Comparison of ENCODE assay signal across 9 cellular contexts in genomic region chr2:176187306-176188217, GRCh38.
DNase-seq lines count a peak whose midpoint lies in the region; ATAC-seq and TF ChIP-seq lines count a peak whose summit lies in the region.
"Had no signal": no experiment of that assay in that cellular context is flagged by ENCODE, and none has a peak within 500 bp of the region (broad histone marks: within the 10 kb centered on the region; RNA-seq: fewer than 3 reads in every experiment).

No MANE protein-coding gene starts in this region.

- H3K36me3 ChIP-seq in effector memory CD4-positive, alpha-beta T cell (ENCODE audit: control insufficient read depth, insufficient read depth, low read length), result no peaks in the 10 kb centered on the region

- peaks cover 80% of the 10 kb centered on the region for H3K4me1 Mint-ChIP-seq in nephron progenitor cell

- H3K27ac Mint-ChIP-seq in nephron progenitor cell, result peak overlapping the region; percentile 94

- DNase-seq in NCI-H2171 treated with DMSO at 0.1 percent for 48 hours (lab: John Stamatoyannopoulos, UW) (peak; percentile 60), NCI-H2171 (lab: John Stamatoyannopoulos, UW) (no peak), NCI-H69 (lab: John Stamatoyannopoulos, UW) (peak; percentile 65), nephron progenitor cell (peak; percentile 55)
- DNase-seq in effector memory CD4-positive, alpha-beta T cell, result no peak
- DNase-seq in activated CD4-positive, alpha-beta T cell treated with anti-CD3 and anti-CD28 coated beads, Interleukin-2, amount 50 U/mL, for 4 hours, result no peak
- DNase-seq: DND-41 had no signal

- no peak overlapping the region for H3K27ac ChIP-seq in effector memory CD4-positive, alpha-beta T cell (ENCODE audit: insufficient read depth, low read length, poor library complexity, severe bottlenecking)

- peak overlapping the region; percentile 48 for H3K4me3 ChIP-seq in effector memory CD4-positive, alpha-beta T cell (ENCODE audit: insufficient read depth, low read depth, low read length, poor library complexity, severe bottlenecking)

- peak overlapping the region; percentile 93 for H3K4me3 Mint-ChIP-seq in nephron progenitor cell

- no peak for ATAC-seq in GM19324 (IDR thresholded peaks at IDR 0.05; ENCODE audit: low FRiP score, unreplicated experiment)
- no peak for ATAC-seq in HG02840 (IDR thresholded peaks at IDR 0.05; ENCODE audit: low FRiP score, unreplicated experiment)

- H3K4me1 ChIP-seq in effector memory CD4-positive, alpha-beta T cell (ENCODE audit: control insufficient read depth, insufficient read depth, low read length, poor library complexity, severe bottlenecking), result peaks cover 14% of the 10 kb centered on the region

- no peak for TF ChIP-seq CTCF in nephron progenitor cell (IDR thresholded peaks at IDR 0.05)

- no peaks in the 10 kb centered on the region for H3K27me3 Mint-ChIP-seq in nephron progenitor cell (ENCODE audit: low read depth, poor library complexity)

- H3K9me3 ChIP-seq in effector memory CD4-positive, alpha-beta T cell (ENCODE audit: control insufficient read depth, low read length), result no peaks in the 10 kb centered on the region

- H3K9me3 Mint-ChIP-seq in nephron progenitor cell, result no peaks in the 10 kb centered on the region

- no peaks in the 10 kb centered on the region for H3K36me3 Mint-ChIP-seq in nephron progenitor cell (ENCODE audit: low read depth)

- peaks cover 52% of the 10 kb centered on the region for H3K27me3 ChIP-seq in effector memory CD4-positive, alpha-beta T cell (replicated peaks; ENCODE audit: control insufficient read depth, insufficient read depth, low read length, poor library complexity, severe bottlenecking)

Comparison
In these comparisons a context has a peak if more than half of its experiments do, and no peak if none do; other contexts are left out.
1. DNase-seq: peak in NCI-H2171 treated with DMSO at 0.1 percent for 48 hours (single experiment), NCI-H69 (single experiment) and nephron progenitor cell (single experiment); none in NCI-H2171 (single experiment), effector memory CD4-positive, alpha-beta T cell (0 of 3) and activated CD4-positive, alpha-beta T cell treated with anti-CD3 and anti-CD28 coated beads, Interleukin-2, amount 50 U/mL, for 4 hours (0 of 2).